Comparison of ENCODE assay signal across 1 cellular context in genomic region chr3:31848163-31848848, GRCh38.
TF ChIP-seq lines count a peak whose summit lies in the region.

No MANE protein-coding gene starts in this region.

TF ChIP-seq in GM23338, 12 proteins besides CTCF, POLR2A, EP300 and RAD21 (continued from another document):
- TF ChIP-seq REST (IDR thresholded peaks at IDR 0.05; ENCODE audit: unreplicated experiment) (no peak), CREB1 (CRISPR knock-in tag; IDR thresholded peaks at IDR 0.05; ENCODE audit: low read depth) (no peak)
